Comparison of ENCODE assay signal across 11 cellular contexts in genomic region chr12:63918788-63919300, GRCh38.
DNase-seq lines count a peak whose midpoint lies in the region; ATAC-seq and TF ChIP-seq lines count a peak whose summit lies in the region.
"Had no signal": no experiment of that assay in that cellular context is flagged by ENCODE, and none has a peak within 500 bp of the region (broad histone marks: within the 10 kb centered on the region; RNA-seq: fewer than 3 reads in every experiment).

No MANE protein-coding gene starts in this region.

- no peaks in the 10 kb centered on the region for H3K9me3 ChIP-seq in DOHH2 (ENCODE audit: control insufficient read depth, insufficient read depth, low read length)
- no peaks in the 10 kb centered on the region for H3K9me3 ChIP-seq in PC-9 (ENCODE audit: insufficient read depth, low read depth)
- no peaks in the 10 kb centered on the region for H3K9me3 ChIP-seq in parathyroid adenoma (ENCODE audit: control insufficient read depth, low read length)

- no peaks in the 10 kb centered on the region for H3K36me3 Mint-ChIP-seq in stimulated activated naive B cell treated with anti-CD40 and anti-IgM and Interleukin-4, amounts not matched to agents 10 μg/mL and 1 μg/mL and 100 μg/mL, for 72 hours

- no peak overlapping the region for H3K27ac Mint-ChIP-seq in stimulated activated naive B cell treated with anti-CD40 and anti-IgM and Interleukin-4, amounts not matched to agents 10 μg/mL and 1 μg/mL and 100 μg/mL, for 72 hours
- H3K27ac Mint-ChIP-seq: stimulated activated naive CD8-positive, alpha-beta T cell treated with anti-CD3 and anti-CD28 coated beads, Interleukin-15, Interleukin-2, amounts not matched to agents 100 ng/mL and 50 ng/mL, for 24 hours had no signal

- no peak overlapping the region for H3K9ac ChIP-seq in parathyroid adenoma

- no peak overlapping the region for H3K4me3 Mint-ChIP-seq in stimulated activated naive B cell treated with anti-CD40 and anti-IgM and Interleukin-4, amounts not matched to agents 10 μg/mL and 1 μg/mL and 100 μg/mL, for 72 hours
- H3K4me3 Mint-ChIP-seq: stimulated activated naive CD8-positive, alpha-beta T cell treated with anti-CD3 and anti-CD28 coated beads, Interleukin-15, Interleukin-2, amounts not matched to agents 100 ng/mL and 50 ng/mL, for 24 hours had no signal

- H3K27me3 ChIP-seq in DOHH2 (ENCODE audit: control insufficient read depth, low read length) (no peaks in the 10 kb centered on the region), PC-9 (ENCODE audit: insufficient read depth, low read depth) (no peaks in the 10 kb centered on the region), parathyroid adenoma (ENCODE audit: control insufficient read depth, insufficient read depth, low read length) (no peaks in the 10 kb centered on the region)

- DNase-seq in PC-9 (peak; percentile 27 to 98), epithelial cell of prostate (ENCODE audit: low read depth, low spot score) (peak; percentile 75), NOMO-1 treated with DMSO at 0.1 percent for 48 hours (lab: John Stamatoyannopoulos, UW; ENCODE audit: unreplicated experiment) (no peak)
- no peak for DNase-seq in stimulated activated naive B cell treated with anti-CD40 and anti-IgM and Interleukin-4, amounts not matched to agents 10 μg/mL and 1 μg/mL and 100 μg/mL, for 72 hours
- DNase-seq: activated CD4-positive, alpha-beta T cell treated with anti-CD3 and anti-CD28 coated beads for 1 hour; NCI-H1694 treated with DMSO at 0.1 percent for 48 hours had no signal

- peaks cover 0 to 6% of the 10 kb centered on the region in 2 donors for H3K4me1 Mint-ChIP-seq in stimulated activated naive B cell treated with anti-CD40 and anti-IgM and Interleukin-4, amounts not matched to agents 10 μg/mL and 1 μg/mL and 100 μg/mL, for 72 hours

- H3K9me2 ChIP-seq in DOHH2 (replicated peaks; ENCODE audit: control insufficient read depth, low read length) (no peaks in the 10 kb centered on the region), PC-9 (ENCODE audit: insufficient read depth) (no peaks in the 10 kb centered on the region)

- intact Hi-C loops in PC-9 (cut with micrococcal nuclease; ENCODE audit: unreplicated experiment): loop anchor here (1.0 to 10.0 kb wide), 7 partner anchors 42 to 756 kb away; no protein-coding TSS in a partner anchor

- H3K4me1 ChIP-seq in DOHH2 (ENCODE audit: control insufficient read depth, low read length) (peaks cover 30% of the 10 kb centered on the region), PC-9 (replicated peaks; ENCODE audit: insufficient read depth) (peaks cover 88% of the 10 kb centered on the region), parathyroid adenoma (peaks cover 26% of the 10 kb centered on the region)

- H3K9me3 Mint-ChIP-seq in stimulated activated naive B cell treated with anti-CD40 and anti-IgM and Interleukin-4, amounts not matched to agents 10 μg/mL and 1 μg/mL and 100 μg/mL, for 72 hours: no peaks in the 10 kb centered on the region
- H3K9me3 Mint-ChIP-seq: stimulated activated naive CD8-positive, alpha-beta T cell treated with anti-CD3 and anti-CD28 coated beads, Interleukin-15, Interleukin-2, amounts not matched to agents 100 ng/mL and 50 ng/mL, for 24 hours had no signal

- H3K27ac ChIP-seq in DOHH2 (ENCODE audit: low read depth, low read length) (no peak overlapping the region), PC-9 (peak overlapping the region; percentile 97), epithelial cell of prostate (peak overlapping the region; percentile 99), parathyroid adenoma (peak overlapping the region; percentile 24)

- no peaks in the 10 kb centered on the region for H3K79me2 ChIP-seq in DOHH2 (ENCODE audit: control insufficient read depth, low read length)
- H3K79me2 ChIP-seq in PC-9 (ENCODE audit: low read depth): peaks cover 84% of the 10 kb centered on the region
- peaks cover 56% of the 10 kb centered on the region for H3K79me2 ChIP-seq in parathyroid adenoma

- peaks cover 0 to 3% of the 10 kb centered on the region in 2 donors for H3K27me3 Mint-ChIP-seq in stimulated activated naive B cell treated with anti-CD40 and anti-IgM and Interleukin-4, amounts not matched to agents 10 μg/mL and 1 μg/mL and 100 μg/mL, for 72 hours

- H4K20me1 ChIP-seq in DOHH2 (ENCODE audit: control insufficient read depth, insufficient read depth, low read depth, low read length): no peaks in the 10 kb centered on the region
- H4K20me1 ChIP-seq in PC-9 (ENCODE audit: insufficient read depth): no peaks in the 10 kb centered on the region

- H2AFZ ChIP-seq in PC-9 (no peak overlapping the region), parathyroid adenoma (no peak overlapping the region)

- H3K4me3 ChIP-seq in DOHH2 (ENCODE audit: low read length) (peak overlapping the region; percentile 46), PC-9 (peak overlapping the region; percentile 20), parathyroid adenoma (ENCODE audit: low read depth, low read length) (no peak overlapping the region)

- TF ChIP-seq CTCF in DOHH2 (IDR thresholded peaks at IDR 0.05; ENCODE audit: low read depth, low read length, poor library complexity, severe bottlenecking) (no peak), PC-9 (conservative IDR thresholded peaks at IDR 0.05) (no peak), parathyroid adenoma (IDR thresholded peaks at IDR 0.05) (no peak)

- no peaks in the 10 kb centered on the region for H3F3A ChIP-seq in DOHH2 (ENCODE audit: control insufficient read depth, insufficient read depth)
- H3F3A ChIP-seq in PC-9 (ENCODE audit: insufficient read depth, low read depth): peaks cover 58% of the 10 kb centered on the region

- H3K4me2 ChIP-seq in DOHH2 (ENCODE audit: low read length) (peak overlapping the region; percentile 59), PC-9 (peak overlapping the region; percentile 70), parathyroid adenoma (ENCODE audit: low read length) (peak overlapping the region; percentile 9)

- BruUV-seq in PC-9 (replicated peaks; lab: Mats Ljungman, UMichigan): no TSS peak

- no peaks in the 10 kb centered on the region for H3K36me3 ChIP-seq in DOHH2 (ENCODE audit: control insufficient read depth, low read length)
- H3K36me3 ChIP-seq in PC-9 (ENCODE audit: low read depth): 0 out of 2 replicates have a peak, but pooled peaks cover 12% of the 10 kb centered on the region
- no peaks in the 10 kb centered on the region for H3K36me3 ChIP-seq in parathyroid adenoma (ENCODE audit: control insufficient read depth, insufficient read depth, low read length)

- POLR2A ChIA-PET in PC-9 (lab: Charles Lee; ENCODE audit: unreplicated experiment): interaction anchor here (0.6 to 0.7 kb wide), 2 partner anchors 9 to 121 kb away, joined by 3 to 4 read pairs; no protein-coding TSS in a partner anchor

- CTCF ChIA-PET in PC-9 (lab: Charles Lee): no interaction called here

- ATAC-seq in stimulated activated naive B cell treated with anti-CD40 and anti-IgM and Interleukin-4, amounts not matched to agents 10 μg/mL and 1 μg/mL and 100 μg/mL, for 72 hours (replicated peaks): no peak
- ATAC-seq in GM19035 (IDR thresholded peaks at IDR 0.05; ENCODE audit: unreplicated experiment) (no peak), HG03108 (IDR thresholded peaks at IDR 0.05; ENCODE audit: unreplicated experiment) (no peak)

Comparison
In these comparisons a context has a peak if more than half of its experiments do, and no peak if none do; other contexts are left out.
1. H3K4me2 ChIP-seq: peak in every context shown above with its lines; median percentile 70 in PC-9; 59 in DOHH2; 9 in parathyroid adenoma.
2. DNase-seq: peak in PC-9 (2 of 2) and epithelial cell of prostate (single experiment); none in stimulated activated naive B cell treated with anti-CD40 and anti-IgM and Interleukin-4, amounts not matched to agents 10 μg/mL and 1 μg/mL and 100 μg/mL, for 72 hours (single experiment) and NOMO-1 treated with DMSO at 0.1 percent for 48 hours (single experiment).